1 cellular context compared by ENCODE assay signal in the genomic region with DNA sequence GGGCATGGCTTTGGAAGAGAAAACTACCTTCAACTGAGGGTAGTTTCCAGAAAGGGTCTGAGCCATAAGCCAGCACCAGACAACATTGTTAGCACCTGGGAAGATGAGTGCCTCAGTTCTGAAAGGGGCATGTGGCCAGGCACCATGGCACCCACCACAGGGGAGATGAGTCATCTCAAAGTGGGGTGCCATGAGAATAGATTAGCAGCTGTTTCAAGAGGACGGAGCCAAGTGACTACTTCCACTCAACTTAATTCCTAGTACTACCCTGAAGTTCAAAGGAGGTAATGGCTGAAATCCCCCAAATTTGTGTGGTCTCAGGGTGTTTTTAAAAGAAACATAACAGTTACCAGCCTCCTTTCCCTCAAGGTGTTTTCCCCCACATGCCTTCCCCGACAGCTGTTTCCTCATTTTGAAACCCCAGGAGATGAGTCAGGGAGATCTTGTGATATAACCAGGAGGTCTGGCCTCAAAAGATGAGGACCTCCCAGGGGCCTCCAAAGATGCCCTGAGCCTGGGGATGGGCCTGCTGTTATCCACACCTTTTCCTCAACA.
TF ChIP-seq lines count a peak whose summit lies in the region.

No MANE protein-coding gene starts in this region.

TF ChIP-seq in GM23338, 12 proteins besides CTCF, POLR2A, EP300 and RAD21 (continued from another document):
- TF ChIP-seq, protein P1, sequence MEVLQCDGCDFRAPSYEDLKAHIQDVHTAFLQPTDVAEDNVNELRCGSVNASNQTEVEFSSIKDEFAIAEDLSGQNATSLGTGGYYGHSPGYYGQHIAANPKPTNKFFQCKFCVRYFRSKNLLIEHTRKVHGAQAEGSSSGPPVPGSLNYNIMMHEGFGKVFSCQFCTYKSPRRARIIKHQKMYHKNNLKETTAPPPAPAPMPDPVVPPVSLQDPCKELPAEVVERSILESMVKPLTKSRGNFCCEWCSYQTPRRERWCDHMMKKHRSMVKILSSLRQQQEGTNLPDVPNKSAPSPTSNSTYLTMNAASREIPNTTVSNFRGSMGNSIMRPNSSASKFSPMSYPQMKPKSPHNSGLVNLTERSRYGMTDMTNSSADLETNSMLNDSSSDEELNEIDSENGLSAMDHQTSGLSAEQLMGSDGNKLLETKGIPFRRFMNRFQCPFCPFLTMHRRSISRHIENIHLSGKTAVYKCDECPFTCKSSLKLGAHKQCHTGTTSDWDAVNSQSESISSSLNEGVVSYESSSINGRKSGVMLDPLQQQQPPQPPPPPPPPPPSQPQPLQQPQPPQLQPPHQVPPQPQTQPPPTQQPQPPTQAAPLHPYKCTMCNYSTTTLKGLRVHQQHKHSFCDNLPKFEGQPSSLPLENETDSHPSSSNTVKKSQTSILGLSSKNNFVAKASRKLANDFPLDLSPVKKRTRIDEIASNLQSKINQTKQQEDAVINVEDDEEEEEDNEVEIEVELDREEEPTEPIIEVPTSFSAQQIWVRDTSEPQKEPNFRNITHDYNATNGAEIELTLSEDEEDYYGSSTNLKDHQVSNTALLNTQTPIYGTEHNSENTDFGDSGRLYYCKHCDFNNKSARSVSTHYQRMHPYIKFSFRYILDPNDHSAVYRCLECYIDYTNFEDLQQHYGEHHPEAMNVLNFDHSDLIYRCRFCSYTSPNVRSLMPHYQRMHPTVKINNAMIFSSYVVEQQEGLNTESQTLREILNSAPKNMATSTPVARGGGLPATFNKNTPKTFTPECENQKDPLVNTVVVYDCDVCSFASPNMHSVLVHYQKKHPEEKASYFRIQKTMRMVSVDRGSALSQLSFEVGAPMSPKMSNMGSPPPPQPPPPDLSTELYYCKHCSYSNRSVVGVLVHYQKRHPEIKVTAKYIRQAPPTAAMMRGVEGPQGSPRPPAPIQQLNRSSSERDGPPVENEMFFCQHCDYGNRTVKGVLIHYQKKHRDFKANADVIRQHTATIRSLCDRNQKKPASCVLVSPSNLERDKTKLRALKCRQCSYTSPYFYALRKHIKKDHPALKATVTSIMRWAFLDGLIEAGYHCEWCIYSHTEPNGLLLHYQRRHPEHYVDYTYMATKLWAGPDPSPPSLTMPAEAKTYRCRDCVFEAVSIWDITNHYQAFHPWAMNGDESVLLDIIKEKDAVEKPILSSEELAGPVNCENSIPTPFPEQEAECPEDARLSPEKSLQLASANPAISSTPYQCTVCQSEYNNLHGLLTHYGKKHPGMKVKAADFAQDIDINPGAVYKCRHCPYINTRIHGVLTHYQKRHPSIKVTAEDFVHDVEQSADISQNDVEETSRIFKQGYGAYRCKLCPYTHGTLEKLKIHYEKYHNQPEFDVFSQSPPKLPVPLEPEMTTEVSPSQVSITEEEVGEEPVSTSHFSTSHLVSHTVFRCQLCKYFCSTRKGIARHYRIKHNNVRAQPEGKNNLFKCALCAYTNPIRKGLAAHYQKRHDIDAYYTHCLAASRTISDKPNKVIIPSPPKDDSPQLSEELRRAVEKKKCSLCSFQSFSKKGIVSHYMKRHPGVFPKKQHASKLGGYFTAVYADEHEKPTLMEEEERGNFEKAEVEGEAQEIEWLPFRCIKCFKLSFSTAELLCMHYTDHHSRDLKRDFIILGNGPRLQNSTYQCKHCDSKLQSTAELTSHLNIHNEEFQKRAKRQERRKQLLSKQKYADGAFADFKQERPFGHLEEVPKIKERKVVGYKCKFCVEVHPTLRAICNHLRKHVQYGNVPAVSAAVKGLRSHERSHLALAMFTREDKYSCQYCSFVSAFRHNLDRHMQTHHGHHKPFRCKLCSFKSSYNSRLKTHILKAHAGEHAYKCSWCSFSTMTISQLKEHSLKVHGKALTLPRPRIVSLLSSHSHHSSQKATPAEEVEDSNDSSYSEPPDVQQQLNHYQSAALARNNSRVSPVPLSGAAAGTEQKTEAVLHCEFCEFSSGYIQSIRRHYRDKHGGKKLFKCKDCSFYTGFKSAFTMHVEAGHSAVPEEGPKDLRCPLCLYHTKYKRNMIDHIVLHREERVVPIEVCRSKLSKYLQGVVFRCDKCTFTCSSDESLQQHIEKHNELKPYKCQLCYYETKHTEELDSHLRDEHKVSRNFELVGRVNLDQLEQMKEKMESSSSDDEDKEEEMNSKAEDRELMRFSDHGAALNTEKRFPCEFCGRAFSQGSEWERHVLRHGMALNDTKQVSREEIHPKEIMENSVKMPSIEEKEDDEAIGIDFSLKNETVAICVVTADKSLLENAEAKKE (CRISPR knock-in tag; IDR thresholded peaks at IDR 0.05), result no peak
- TF ChIP-seq ZNF331 (CRISPR knock-in tag; IDR thresholded peaks at IDR 0.05; ENCODE audit: low read depth), result no peak
- no peak for TF ChIP-seq STAT1 (IDR thresholded peaks at IDR 0.05; ENCODE audit: unreplicated experiment)
- no peak for TF ChIP-seq EZH2 (IDR thresholded peaks at IDR 0.05; ENCODE audit: low read depth, unreplicated experiment)
- TF ChIP-seq CREB1 (CRISPR knock-in tag; IDR thresholded peaks at IDR 0.05; ENCODE audit: low read depth), result no peak
- TF ChIP-seq ZNF114 (CRISPR knock-in tag; IDR thresholded peaks at IDR 0.05), result no peak
- TF ChIP-seq POLR2AphosphoS5 (IDR thresholded peaks at IDR 0.05; ENCODE audit: low read depth), result no peak
